13 cellular contexts compared by ENCODE assay signal in genomic region chr1:165355977-165356811, GRCh38. TPM values are rescaled to one million over a fixed set of nuclear protein-coding genes. Genes with fewer than 3 reads are reported as not detected.
A peak's percentile ranks its signal among the peaks of the same experiment; 100 is the strongest.
DNase-seq lines count a peak whose midpoint lies in the region; ATAC-seq and TF ChIP-seq lines count a peak whose summit lies in the region.
"Had no signal": no experiment of that assay in that cellular context is flagged by ENCODE, and none has a peak within 500 bp of the region (broad histone marks: within the 10 kb centered on the region; RNA-seq: fewer than 3 reads in every experiment).

Gene LMX1A (minus strand): TSS chr1:165356715. CDS start chr1:165355559, 1,156 bp downstream.

- H3K18ac ChIP-seq in mesendoderm (ENCODE audit: low read length), result no peak within 1 kb of the TSS

- H3K9me3 ChIP-seq in thyroid gland, result no peaks in the 10 kb centered on the region

- H3K56ac ChIP-seq in mesendoderm (ENCODE audit: low read length), result peak within 1 kb of the TSS; percentile 62

- no peak for TF ChIP-seq CTCF in thyroid gland (IDR thresholded peaks at IDR 0.05)

- H3K27me3 ChIP-seq in mesendoderm (ENCODE audit: insufficient read depth, low read length, poor library complexity), result peaks cover 61% of the 10 kb centered on the region
- peaks cover 40% of the 10 kb centered on the region for H3K27me3 ChIP-seq in thyroid gland

- H4K8ac ChIP-seq in mesendoderm (ENCODE audit: low read depth, low read length), result no peak within 1 kb of the TSS

- peak within 1 kb of the TSS; percentile 88 for H3K4me2 ChIP-seq in mesendoderm (ENCODE audit: low read length)

- peak within 1 kb of the TSS; percentile 49 for H3K9ac ChIP-seq in mesendoderm (ENCODE audit: low read length)

- no peak for TF ChIP-seq POLR2A in thyroid gland (IDR thresholded peaks at IDR 0.05)

- no peak within 1 kb of the TSS for H2BK15ac ChIP-seq in mesendoderm (replicated peaks; ENCODE audit: low read depth)

- H3K4me3 ChIP-seq in mesendoderm (ENCODE audit: low read length), result peak within 1 kb of the TSS; percentile 41
- H3K4me3 ChIP-seq in thyroid gland (replicated peaks in 1 of 3), result peak within 1 kb of the TSS in 2 of 3 donors; percentile 21 to 37

- no peak within 1 kb of the TSS for H2AK5ac ChIP-seq in mesendoderm (ENCODE audit: low read length)

- ATAC-seq in esophagus mucosa, result peak; percentile 57

- no peak within 1 kb of the TSS for H3K23ac ChIP-seq in mesendoderm (ENCODE audit: low read length)

- no peak within 1 kb of the TSS for H2BK120ac ChIP-seq in mesendoderm (ENCODE audit: low read depth, low read length)

- no peak within 1 kb of the TSS for H3K4ac ChIP-seq in mesendoderm (ENCODE audit: low read depth, low read length)

- H4K5ac ChIP-seq in mesendoderm (ENCODE audit: low read length), result no peak within 1 kb of the TSS

- H3K79me1 ChIP-seq in mesendoderm (ENCODE audit: low read length), result no peaks in the 10 kb centered on the region

- H3K27ac ChIP-seq in mesendoderm (ENCODE audit: low read depth, low read length) (no peak within 1 kb of the TSS), thyroid gland (no peak within 1 kb of the TSS)
- H3K27ac ChIP-seq: 22Rv1 had no signal

- WGBS in mesendoderm (ENCODE audit: extremely low coverage, insufficient coverage, low lambda C conversion rate), result no CpG with 5 or more reads among the region's 88 CpGs
- 0 to 3% methylated on average over 20 to 41 of the region's 88 CpGs for WGBS in thyroid gland, 2 donors

- no peaks in the 10 kb centered on the region for H3K79me2 ChIP-seq in mesendoderm (ENCODE audit: control insufficient read depth, insufficient read depth, low read length)

- intact Hi-C loops in thyroid gland (cut with DNase I), result no loop called here

- no peaks in the 10 kb centered on the region for H3K4me1 ChIP-seq in mesendoderm (ENCODE audit: control insufficient read depth, low read depth, low read length)
- peaks cover 16 to 31% of the 10 kb centered on the region in 2 donors for H3K4me1 ChIP-seq in thyroid gland

- H3K36me3 ChIP-seq in mesendoderm (ENCODE audit: control insufficient read depth, insufficient read depth, low read length), result no peaks in the 10 kb centered on the region
- no peaks in the 10 kb centered on the region for H3K36me3 ChIP-seq in thyroid gland

- no peak within 1 kb of the TSS for H2BK5ac ChIP-seq in mesendoderm (ENCODE audit: low read length)

- DNase-seq in DMS53 (lab: John Stamatoyannopoulos, UW) (peak; percentile 58), DMS53 treated with DMSO at 0.1 percent for 48 hours (lab: John Stamatoyannopoulos, UW; ENCODE audit: unreplicated experiment) (no peak), mesendoderm (peak; percentile 71), thyroid gland (peak; percentile 25 to 30), NCI-H146 (lab: John Stamatoyannopoulos, UW) (no peak)
- DNase-seq in activated CD8-positive, alpha-beta memory T cell treated with anti-CD3 and anti-CD28 coated beads, Interleukin-2, amount 50 U/mL, for 48 hours, result no peak
- DNase-seq in activated CD4-positive, alpha-beta T cell treated with anti-CD3 and anti-CD28 coated beads, Interleukin-2, amount 50 U/mL, for 48 hours, result no peak
- DNase-seq: activated CD8-positive, alpha-beta memory T cell treated with anti-CD3 and anti-CD28 coated beads, Interleukin-2, amount 50 U/mL, for 4 hours; RPMI8226; substantia nigra had no signal

RNA-seq across cellular contexts. Expression of gene LMX1A, which starts in this region (rescaled TPM):
- total RNA-seq in esophagus mucosa, result 0.04 TPM
- not detected for polyA plus RNA-seq in mesendoderm (2013, experiment 1 of 2)
- not detected for polyA plus RNA-seq in mesendoderm (2013, experiment 2 of 2)
- under 1 TPM in 2 of 4 donors, not detected in 2; 0.29 to 0.33 TPM for total RNA-seq in thyroid gland
- polyA plus RNA-seq: IgD-negative memory B cell had no signal

Comparison
In these comparisons a context has a peak if more than half of its experiments do, and no peak if none do; other contexts are left out.
1. DNase-seq: peak in DMS53 (single experiment) and mesendoderm (single experiment); none in DMS53 treated with DMSO at 0.1 percent for 48 hours (single experiment), activated CD8-positive, alpha-beta memory T cell treated with anti-CD3 and anti-CD28 coated beads, Interleukin-2, amount 50 U/mL, for 48 hours (single experiment), activated CD4-positive, alpha-beta T cell treated with anti-CD3 and anti-CD28 coated beads, Interleukin-2, amount 50 U/mL, for 48 hours (0 of 2) and NCI-H146 (single experiment).
2. Peak in ATAC-seq in esophagus mucosa; RNA of the gene not detected or under 1 TPM.
3. Peak in DNase-seq and H3K4me3 ChIP-seq in thyroid gland; RNA of the gene not detected or under 1 TPM.